In genomic region chr1:225691377-225691776, GRCh38 we compare ENCODE assay signal across 14 cellular contexts. TPM values are rescaled to one million over a fixed set of nuclear protein-coding genes. Genes with fewer than 3 reads are reported as not detected.
DNase-seq lines count a peak whose midpoint lies in the region; ATAC-seq and TF ChIP-seq lines count a peak whose summit lies in the region.
"Had no signal": no experiment of that assay in that cellular context is flagged by ENCODE, and none has a peak within 500 bp of the region (broad histone marks: within the 10 kb centered on the region; RNA-seq: fewer than 3 reads in every experiment).

No MANE protein-coding gene starts in this region.

- H3K4me3 Mint-ChIP-seq in HFFc6 (no peak overlapping the region), mesothelial cell of epicardium (no peak overlapping the region)
- H3K4me3 Mint-ChIP-seq: endodermal cell; nephron progenitor cell; stimulated activated naive B cell treated with anti-CD40 and anti-IgM and Interleukin-4, amounts not matched to agents 10 μg/mL and 1 μg/mL and 100 μg/mL, for 72 hours had no signal

- H3K36me3 Mint-ChIP-seq in HFFc6 (ENCODE audit: low read depth) (peaks cover 4% of the 10 kb centered on the region; the same call in 1 of the 2 replicates), mesothelial cell of epicardium (no peaks in the 10 kb centered on the region)
- H3K36me3 Mint-ChIP-seq: stimulated activated naive B cell treated with anti-CD40 and anti-IgM and Interleukin-4, amounts not matched to agents 10 μg/mL and 1 μg/mL and 100 μg/mL, for 72 hours had no signal

- no peaks in the 10 kb centered on the region for H3K9me3 ChIP-seq in hepatocyte (ENCODE audit: low read depth)
- H3K9me3 ChIP-seq in thoracic aorta, result no peaks in the 10 kb centered on the region

- H3K27ac ChIP-seq in hepatocyte (peak overlapping the region; percentile 63), thoracic aorta (peak overlapping the region; percentile 82 to 85)

- in situ Hi-C loops in SK-MEL-5 (cut with HindIII; ENCODE audit: low pct_unique_long_range_greater_than_20kb, low sequenced_read_pairs), result no loop called here

- ATAC-seq in thoracic aorta (ENCODE audit: insufficient number of reproducible peaks, low FRiP score, low read depth), result no peak
- ATAC-seq: stimulated activated naive B cell treated with anti-CD40 and anti-IgM and Interleukin-4, amounts not matched to agents 10 μg/mL and 1 μg/mL and 100 μg/mL, for 72 hours had no signal

- WGBS in hepatocyte (ENCODE audit: low lambda C conversion rate, missing lambda C conversion rate), result 43% methylated on average over 2 of the region's 2 CpGs

- peaks cover 30% of the 10 kb centered on the region for H3K4me1 Mint-ChIP-seq in HFFc6 (ENCODE audit: low read depth)
- H3K4me1 Mint-ChIP-seq in mesothelial cell of epicardium, result peaks cover 9% of the 10 kb centered on the region

- H3K36me3 ChIP-seq in hepatocyte (replicated peaks; ENCODE audit: insufficient read depth, low read depth), result no peaks in the 10 kb centered on the region
- H3K36me3 ChIP-seq in thoracic aorta, result no peaks in the 10 kb centered on the region

- H3K27me3 Mint-ChIP-seq in HFFc6 (ENCODE audit: insufficient read depth) (no peaks in the 10 kb centered on the region; the same call in none of the 2 replicates), mesothelial cell of epicardium (ENCODE audit: low read depth) (no peaks in the 10 kb centered on the region)
- H3K27me3 Mint-ChIP-seq: stimulated activated naive B cell treated with anti-CD40 and anti-IgM and Interleukin-4, amounts not matched to agents 10 μg/mL and 1 μg/mL and 100 μg/mL, for 72 hours had no signal

- no peaks in the 10 kb centered on the region for H3K27me3 ChIP-seq in hepatocyte
- H3K27me3 ChIP-seq in thoracic aorta (replicated peaks; ENCODE audit: insufficient read depth), result no peaks in the 10 kb centered on the region

- no peaks in the 10 kb centered on the region for H4K20me1 ChIP-seq in hepatocyte (ENCODE audit: insufficient read depth, poor library complexity, severe bottlenecking)

- H3K4me1 ChIP-seq in hepatocyte (ENCODE audit: insufficient read depth) (peaks cover 24% of the 10 kb centered on the region), thoracic aorta (ENCODE audit: control insufficient read depth in 1 of 2, low read depth in 2 of 2) (peaks cover 35 to 62% of the 10 kb centered on the region in 2 donors)

- no peaks in the 10 kb centered on the region for H3K79me2 ChIP-seq in hepatocyte

- H3K4me2 ChIP-seq in hepatocyte, result peak overlapping the region; percentile 4

- no peaks in the 10 kb centered on the region for H3K9me2 ChIP-seq in hepatocyte (replicated peaks; ENCODE audit: insufficient read depth)

- TF ChIP-seq CTCF in hepatocyte (IDR thresholded peaks at IDR 0.05; ENCODE audit: poor library complexity) (no peak), thoracic aorta (IDR thresholded peaks at IDR 0.05) (no peak), HFFc6 (IDR thresholded peaks at IDR 0.05) (no peak), mesothelial cell of epicardium (IDR thresholded peaks at IDR 0.05; ENCODE audit: unreplicated experiment) (no peak)

- H3K9me3 Mint-ChIP-seq in HFFc6 (no peaks in the 10 kb centered on the region), mesothelial cell of epicardium (peaks cover 11% of the 10 kb centered on the region)

- H3K4me3 ChIP-seq in hepatocyte, result no peak overlapping the region
- no peak overlapping the region for H3K4me3 ChIP-seq in thoracic aorta

- no peak overlapping the region for H2AFZ ChIP-seq in hepatocyte

- peak; percentile 76 for DNase-seq in HK-2 (ENCODE audit: unreplicated experiment)
- DNase-seq in SK-MEL-5 (ENCODE audit: low read depth, low spot score), result peak; percentile 23
- peak; percentile 54 for DNase-seq in hepatocyte (ENCODE audit: low spot score)
- no peak for DNase-seq in thoracic aorta (ENCODE audit: low spot score)
- DNase-seq in HFFc6, result no peak
- DNase-seq in mesothelial cell of epicardium (ENCODE audit: low spot score in 2 of 2, unreplicated experiment in 2 of 2), result no peak
- DNase-seq in activated CD8-positive, alpha-beta memory T cell treated with anti-CD3 and anti-CD28 coated beads, Interleukin-2, amount 50 U/mL, for 4 hours, result no peak
- DNase-seq in SIG-M5 treated with dmso at 0.1 percent for 504 hours (lab: John Stamatoyannopoulos, UW; ENCODE audit: unreplicated experiment), result no peak
- DNase-seq: DMS79; endodermal cell; NCI-H82; nephron progenitor cell; stimulated activated naive B cell treated with anti-CD40 and anti-IgM and Interleukin-4, amounts not matched to agents 10 μg/mL and 1 μg/mL and 100 μg/mL, for 72 hours had no signal

- H3K27ac Mint-ChIP-seq in HFFc6, result no peak overlapping the region
- no peak overlapping the region for H3K27ac Mint-ChIP-seq in mesothelial cell of epicardium
- H3K27ac Mint-ChIP-seq: nephron progenitor cell; stimulated activated naive B cell treated with anti-CD40 and anti-IgM and Interleukin-4, amounts not matched to agents 10 μg/mL and 1 μg/mL and 100 μg/mL, for 72 hours had no signal

RNA-seq across cellular contexts. Expression of gene ENAH, which starts 38.5 kb away (rescaled TPM):
- 113 TPM in 2 replicates for total RNA-seq in SK-MEL-5 (2014; rRNA removed; shearing (Covaris generic))
- 93.5 and 121 TPM in 2 replicates for polyA plus RNA-seq in SK-MEL-5 (2015; cell fraction: cytosol; rRNA removed)
- 34.7 and 52.8 TPM in 2 replicates for polyA plus RNA-seq in SK-MEL-5 (2015; cell fraction: nucleus; rRNA removed)
- total RNA-seq in hepatocyte (97.4 and 115 TPM in 2 replicates), thoracic aorta (100 to 1,000 TPM; 111 to 119 TPM), mesothelial cell of epicardium (137 to 144 TPM (median 140 TPM) in 3 replicates)
- 46.3 and 51.3 TPM in 2 replicates for polyA plus RNA-seq in hepatocyte
- total RNA-seq in HFFc6 (2021; fragmentation: NEBNext Ultra II Directional; extraction: Animal tissue kit (Norgen Biotek cat#: 25700)), result 100 to 1,000 TPM; 133 to 171 (median 139) TPM
- total RNA-seq: T-helper 2 cell treated with Interferon-gamma antibody and Interleukin-4, amounts not matched to agents 100 ng/mL and 5 ng/mL, for 36 hours had no signal

Comparison
In these comparisons a context has a peak if more than half of its experiments do, and no peak if none do; other contexts are left out.
1. DNase-seq: peak in HK-2 (single experiment), SK-MEL-5 (single experiment) and hepatocyte (single experiment); none in thoracic aorta (single experiment), HFFc6 (single experiment), mesothelial cell of epicardium (0 of 2), activated CD8-positive, alpha-beta memory T cell treated with anti-CD3 and anti-CD28 coated beads, Interleukin-2, amount 50 U/mL, for 4 hours (single experiment) and SIG-M5 treated with dmso at 0.1 percent for 504 hours (single experiment).